ENCODE assay signal across 15 cellular contexts in genomic region chr11:132496341-132496740, GRCh38.
DNase-seq lines count a peak whose midpoint lies in the region; ATAC-seq and TF ChIP-seq lines count a peak whose summit lies in the region.
"Had no signal": no experiment of that assay in that cellular context is flagged by ENCODE, and none has a peak within 500 bp of the region (broad histone marks: within the 10 kb centered on the region; RNA-seq: fewer than 3 reads in every experiment).

No MANE protein-coding gene starts in this region.

- DNase-seq in ACHN (peak; percentile 39), DMS79 treated with DMSO at 0.1 percent for 48 hours (lab: John Stamatoyannopoulos, UW) (peak; percentile 92), NCI-H510A treated with DMSO at 0.1 percent for 48 hours (lab: John Stamatoyannopoulos, UW) (peak; percentile 93), epithelial cell of proximal tubule (ENCODE audit: low read depth) (peak; percentile 6), NCI-H1417 treated with DMSO at 0.1 percent for 48 hours (lab: John Stamatoyannopoulos, UW) (no peak), HuH-7.5 (ENCODE audit: low spot score) (no peak), cerebellar nuclear complex (lab: John Stamatoyannopoulos, UW) (no peak)
- DNase-seq: activated gamma-delta T cell; Calu3; foreskin keratinocyte; GOT3; KBM-7; NCI-H1048; stimulated activated CD4-positive, alpha-beta T cell treated with anti-CD3 and anti-CD28 coated beads, Interleukin-2, amount 100 ng/mL, for 48 hours had no signal

- in situ Hi-C loops in ACHN (cut with HindIII; ENCODE audit: low pct_ligation_motif_present, low pct_unique_long_range_greater_than_20kb, low sequenced_read_pairs): no loop called here

- ATAC-seq in GM21423 (IDR thresholded peaks at IDR 0.05; ENCODE audit: unreplicated experiment): no peak
- ATAC-seq: foreskin keratinocyte had no signal

- no peak overlapping the region for H3K4me3 ChIP-seq in epithelial cell of proximal tubule (ENCODE audit: low read depth, low read length)

- TF ChIP-seq CTCF in epithelial cell of proximal tubule (conservative IDR thresholded peaks at IDR 0.05; ENCODE audit: low read depth, low read length): no peak

Comparison
In these comparisons a context has a peak if more than half of its experiments do, and no peak if none do; other contexts are left out.
1. DNase-seq: peak in ACHN (single experiment), DMS79 treated with DMSO at 0.1 percent for 48 hours (single experiment), NCI-H510A treated with DMSO at 0.1 percent for 48 hours (single experiment) and epithelial cell of proximal tubule (single experiment); none in NCI-H1417 treated with DMSO at 0.1 percent for 48 hours (single experiment), HuH-7.5 (single experiment) and cerebellar nuclear complex (0 of 2).